ENCODE assay signal across 32 cellular contexts in genomic region chr1:76093931-76094330, GRCh38. TPM values are rescaled to one million over a fixed set of nuclear protein-coding genes. Genes with fewer than 3 reads are reported as not detected.
"Had no signal": no experiment of that assay in that cellular context is flagged by ENCODE, and none has a peak within 500 bp of the region (broad histone marks: within the 10 kb centered on the region; RNA-seq: fewer than 3 reads in every experiment).

No MANE protein-coding gene starts in this region.

- H3K9me3 ChIP-seq: ascending aorta, breast epithelium, colonic mucosa, esophagus muscularis mucosa, gastroesophageal sphincter had no signal

- H3K4me1 Mint-ChIP-seq: activated CD4-positive, alpha-beta memory T cell treated with anti-CD3 and anti-CD28 coated beads, Interleukin-2, amount 10 ng/mL, durations not matched to agents 7 days and 5 days; activated CD4-positive, alpha-beta T cell treated with anti-CD3 and anti-CD28 coated beads for 36 hours; activated CD4-positive, alpha-beta T cell treated with anti-CD3 and anti-CD28 coated beads, Interleukin-2, amount 10 ng/mL, durations not matched to agents 7 days and 5 days; activated naive CD4-positive, alpha-beta T cell treated with anti-CD3 and anti-CD28 coated beads, Interleukin-2, amount 10 ng/mL, durations not matched to agents 7 days and 5 days; activated naive CD8-positive, alpha-beta T cell treated with anti-CD3 and anti-CD28 coated beads, Interleukin-2, amount 10 ng/mL, durations not matched to agents 7 days and 5 days; T-helper 17 cell had no signal

- H3K4me1 ChIP-seq: ascending aorta, breast epithelium, colonic mucosa, foreskin keratinocyte had no signal

- H3K27me3 Mint-ChIP-seq: activated CD4-positive, alpha-beta memory T cell treated with anti-CD3 and anti-CD28 coated beads, Interleukin-2, amount 10 ng/mL, durations not matched to agents 7 days and 5 days; activated CD4-positive, alpha-beta T cell treated with anti-CD3 and anti-CD28 coated beads for 36 hours; activated CD4-positive, alpha-beta T cell treated with anti-CD3 and anti-CD28 coated beads, Interleukin-2, amount 10 ng/mL, durations not matched to agents 7 days and 5 days; activated naive CD4-positive, alpha-beta T cell treated with anti-CD3 and anti-CD28 coated beads, Interleukin-2, amount 10 ng/mL, durations not matched to agents 7 days and 5 days; activated naive CD8-positive, alpha-beta T cell treated with anti-CD3 and anti-CD28 coated beads, Interleukin-2, amount 10 ng/mL, durations not matched to agents 7 days and 5 days; activated T-cell treated with anti-CD3 and anti-CD28 coated beads, Interleukin-2, amount 50 U/mL, for 24 hours; brain had no signal

- H3K4me3 ChIP-seq: ascending aorta, breast epithelium, cardiac muscle cell, colonic mucosa, esophagus muscularis mucosa, gastroesophageal sphincter had no signal

- H3K9me3 Mint-ChIP-seq: activated CD4-positive, alpha-beta memory T cell treated with anti-CD3 and anti-CD28 coated beads, Interleukin-2, amount 10 ng/mL, durations not matched to agents 7 days and 5 days; activated CD4-positive, alpha-beta T cell treated with anti-CD3 and anti-CD28 coated beads, Interleukin-2, amount 10 ng/mL, durations not matched to agents 7 days and 5 days; activated naive CD4-positive, alpha-beta T cell treated with anti-CD3 and anti-CD28 coated beads, Interleukin-2, amount 10 ng/mL, durations not matched to agents 7 days and 5 days; activated naive CD4-positive, alpha-beta T cell treated with anti-CD3 and anti-CD28 coated beads, Interleukin-2, amount 50 U/mL, for 72 hours; activated T-cell treated with anti-CD3 and anti-CD28 coated beads, Interleukin-2, amount 50 U/mL, for 24 hours; brain; endodermal cell; T-helper 2 cell treated with Interferon-gamma antibody and Interleukin-4, amounts not matched to agents 5 μg/mL and 100 μg/mL, for 36 hours had no signal

- H3K36me3 ChIP-seq: ascending aorta, breast epithelium, cardiac muscle cell, colonic mucosa, esophagus muscularis mucosa, gastroesophageal sphincter had no signal

- H3K27ac Mint-ChIP-seq: activated CD4-positive, alpha-beta memory T cell treated with anti-CD3 and anti-CD28 coated beads, Interleukin-2, amount 10 ng/mL, durations not matched to agents 7 days and 5 days; activated CD4-positive, alpha-beta T cell treated with anti-CD3 and anti-CD28 coated beads for 36 hours; activated CD4-positive, alpha-beta T cell treated with anti-CD3 and anti-CD28 coated beads, Interleukin-2, amount 10 ng/mL, durations not matched to agents 7 days and 5 days; activated naive CD4-positive, alpha-beta T cell treated with anti-CD3 and anti-CD28 coated beads, Interleukin-2, amount 10 ng/mL, durations not matched to agents 7 days and 5 days; activated naive CD4-positive, alpha-beta T cell treated with anti-CD3 and anti-CD28 coated beads, Interleukin-2, amount 50 U/mL, for 72 hours; activated naive CD8-positive, alpha-beta T cell treated with anti-CD3 and anti-CD28 coated beads, Interleukin-2, amount 10 ng/mL, durations not matched to agents 7 days and 5 days; activated T-cell treated with anti-CD3 and anti-CD28 coated beads, Interleukin-2, amount 50 U/mL, for 24 hours; activated T-cell treated with anti-CD3 and anti-CD28 coated beads, Interleukin-2, amount 50 U/mL, for 72 hours; endodermal cell; T-helper 17 cell; T-helper 2 cell treated with Interferon-gamma antibody and Interleukin-4, amounts not matched to agents 5 μg/mL and 100 μg/mL, for 36 hours had no signal

- H3K4me3 Mint-ChIP-seq: activated CD4-positive, alpha-beta memory T cell treated with anti-CD3 and anti-CD28 coated beads, Interleukin-2, amount 10 ng/mL, durations not matched to agents 7 days and 5 days; activated CD4-positive, alpha-beta T cell treated with anti-CD3 and anti-CD28 coated beads for 36 hours; activated CD4-positive, alpha-beta T cell treated with anti-CD3 and anti-CD28 coated beads, Interleukin-2, amount 10 ng/mL, durations not matched to agents 7 days and 5 days; activated naive CD4-positive, alpha-beta T cell treated with anti-CD3 and anti-CD28 coated beads, Interleukin-2, amount 10 ng/mL, durations not matched to agents 7 days and 5 days; activated naive CD8-positive, alpha-beta T cell treated with anti-CD3 and anti-CD28 coated beads, Interleukin-2, amount 10 ng/mL, durations not matched to agents 7 days and 5 days; activated T-cell treated with anti-CD3 and anti-CD28 coated beads, Interleukin-2, amount 50 U/mL, for 24 hours; activated T-cell treated with anti-CD3 and anti-CD28 coated beads, Interleukin-2, amount 50 U/mL, for 72 hours; brain; endodermal cell; T-helper 17 cell; T-helper 2 cell treated with Interferon-gamma antibody and Interleukin-4, amounts not matched to agents 5 μg/mL and 100 μg/mL, for 36 hours had no signal

- H3K36me3 Mint-ChIP-seq: activated naive CD4-positive, alpha-beta T cell treated with anti-CD3 and anti-CD28 coated beads, Interleukin-2, amount 10 ng/mL, durations not matched to agents 7 days and 5 days; activated naive CD4-positive, alpha-beta T cell treated with anti-CD3 and anti-CD28 coated beads, Interleukin-2, amount 50 U/mL, for 72 hours; activated naive CD8-positive, alpha-beta T cell treated with anti-CD3 and anti-CD28 coated beads, Interleukin-2, amount 10 ng/mL, durations not matched to agents 7 days and 5 days; brain had no signal

- H3K27ac ChIP-seq: ascending aorta, breast epithelium, cardiac muscle cell, colonic mucosa, esophagus muscularis mucosa, foreskin keratinocyte, gastroesophageal sphincter had no signal

- DNase-seq: activated CD4-positive, alpha-beta memory T cell treated with anti-CD3 and anti-CD28 coated beads, Interleukin-2, amount 10 ng/mL, durations not matched to agents 7 days and 5 days; activated CD4-positive, alpha-beta T cell treated with anti-CD3 and anti-CD28 coated beads for 36 hours; activated CD4-positive, alpha-beta T cell treated with anti-CD3 and anti-CD28 coated beads, Interleukin-2, amount 10 ng/mL, durations not matched to agents 7 days and 5 days; activated CD4-positive, alpha-beta T cell treated with anti-CD3 and anti-CD28 coated beads, Interleukin-2, amount 50 U/mL, for 4 hours; activated CD4-positive, CD25-positive, alpha-beta regulatory T cell; activated CD4-positive, CD25-positive, alpha-beta regulatory T cell treated with anti-CD3 and anti-CD28 coated beads, Interleukin-2, amount 50 U/mL, for 72 hours; activated CD8-positive, alpha-beta memory T cell treated with anti-CD3 and anti-CD28 coated beads, Interleukin-2, amount 50 U/mL, for 48 hours; activated gamma-delta T cell; activated naive CD4-positive, alpha-beta T cell; activated naive CD4-positive, alpha-beta T cell treated with anti-CD3 and anti-CD28 coated beads, Interleukin-2, amount 10 ng/mL, durations not matched to agents 7 days and 5 days; activated naive CD8-positive, alpha-beta T cell treated with anti-CD3 and anti-CD28 coated beads, Interleukin-2, amount 10 ng/mL, durations not matched to agents 7 days and 5 days; activated T-cell treated with anti-CD3 and anti-CD28 coated beads for 4 hours; activated T-cell treated with anti-CD3 and anti-CD28 coated beads, Interleukin-2, amount 50 U/mL, for 24 hours; activated T-cell treated with anti-CD3 and anti-CD28 coated beads, Interleukin-2, amount 50 U/mL, for 72 hours; central memory CD4-positive, alpha-beta T cell; cerebellar nuclear complex; colonic mucosa; effector memory CD4-positive, alpha-beta T cell; endodermal cell; foreskin keratinocyte; head of caudate nucleus; T-helper 1 cell; T-helper 17 cell; T1000 had no signal

- H3K27me3 ChIP-seq: ascending aorta, breast epithelium, cardiac muscle cell, colonic mucosa, esophagus muscularis mucosa, foreskin keratinocyte, gastroesophageal sphincter had no signal

RNA-seq across cellular contexts. Expression of gene ST6GALNAC3, which starts 19.4 kb away (rescaled TPM):
- total RNA-seq: activated CD4-positive, alpha-beta memory T cell treated with anti-CD3 and anti-CD28 coated beads, Interleukin-2, amount 10 ng/mL, durations not matched to agents 7 days and 5 days had no signal
